ENCODE assay signal across 1 cellular context in genomic region chr5:141234109-141234508, GRCh38.
A peak's percentile ranks its signal among the peaks of the same experiment; 100 is the strongest.
TF ChIP-seq lines count a peak whose summit lies in the region.

No MANE protein-coding gene starts in this region.

TF ChIP-seq in HepG2, 621 proteins besides CTCF, POLR2A, EP300 and RAD21:
- TF ChIP-seq CHD4 (IDR thresholded peaks at IDR 0.05; ENCODE audit: borderline replicate concordance, low read length): no peak
- no peak for TF ChIP-seq NRL (CRISPR knock-in tag; IDR thresholded peaks at IDR 0.05; ENCODE audit: borderline replicate concordance)
- peak; percentile 51 for TF ChIP-seq STAG1 (CRISPR knock-in tag; IDR thresholded peaks at IDR 0.05)
- TF ChIP-seq GMEB2 (CRISPR knock-in tag; IDR thresholded peaks at IDR 0.05; ENCODE audit: low read depth): no peak
- no peak for TF ChIP-seq RNF2 (conservative IDR thresholded peaks at IDR 0.05; ENCODE audit: low read depth)
- no peak for TF ChIP-seq SETDB1 (CRISPR knock-in tag; IDR thresholded peaks at IDR 0.05; ENCODE audit: borderline replicate concordance)
- no peak for TF ChIP-seq SP4 (CRISPR knock-in tag; IDR thresholded peaks at IDR 0.05)
- TF ChIP-seq IRF9 (CRISPR knock-in tag; IDR thresholded peaks at IDR 0.05; ENCODE audit: borderline replicate concordance): no peak
